8 cellular contexts compared by ENCODE assay signal in the genomic region with DNA sequence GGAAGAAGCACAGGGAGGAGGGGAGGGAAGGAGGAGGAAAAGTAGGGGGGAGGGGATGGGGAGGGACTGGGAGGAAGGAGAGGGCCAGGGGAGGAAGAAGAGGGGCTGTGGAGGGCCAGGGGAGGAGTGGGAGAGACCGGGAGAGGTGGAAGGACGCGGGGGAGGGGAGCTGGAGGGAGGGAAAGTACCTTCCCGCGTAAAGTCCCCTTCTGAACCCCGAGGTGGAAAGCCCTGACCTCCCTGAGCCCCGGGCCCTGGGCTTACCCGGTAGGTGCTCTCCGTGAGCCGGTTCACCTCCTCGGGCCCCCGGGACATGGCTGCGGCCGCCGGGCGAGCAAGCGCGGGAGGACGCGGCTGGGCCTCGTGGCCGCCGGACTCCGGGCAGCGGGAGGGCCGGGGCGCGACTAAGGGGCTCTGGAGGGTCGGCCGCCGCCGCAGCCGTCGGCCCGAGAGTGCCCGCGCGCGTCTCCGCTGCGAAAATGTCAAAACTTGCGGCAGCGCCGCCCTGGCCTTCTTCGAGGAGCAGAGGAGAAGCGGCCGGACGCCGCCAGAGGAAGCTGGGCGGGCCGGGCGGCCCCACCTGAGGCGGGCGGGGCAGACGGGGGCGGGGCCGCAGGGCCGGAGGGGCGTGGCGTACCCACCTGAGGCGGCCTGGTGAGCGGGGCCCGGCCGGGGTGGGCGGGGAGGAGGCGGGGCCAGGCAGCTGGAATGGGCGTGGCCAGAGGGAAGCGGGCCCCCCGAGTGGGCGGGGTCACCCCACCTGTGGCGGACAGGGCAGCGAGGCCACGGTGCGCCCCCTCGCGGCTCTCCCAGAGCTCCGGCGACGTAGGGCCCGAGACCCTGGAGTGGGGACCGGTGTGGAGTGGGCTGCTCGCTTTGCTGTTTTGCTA. TPM values are rescaled to one million over a fixed set of nuclear protein-coding genes. Genes with fewer than 3 reads are reported as not detected.
DNase-seq lines count a peak whose midpoint lies in the region; ATAC-seq and TF ChIP-seq lines count a peak whose summit lies in the region.

A gene with protein sequence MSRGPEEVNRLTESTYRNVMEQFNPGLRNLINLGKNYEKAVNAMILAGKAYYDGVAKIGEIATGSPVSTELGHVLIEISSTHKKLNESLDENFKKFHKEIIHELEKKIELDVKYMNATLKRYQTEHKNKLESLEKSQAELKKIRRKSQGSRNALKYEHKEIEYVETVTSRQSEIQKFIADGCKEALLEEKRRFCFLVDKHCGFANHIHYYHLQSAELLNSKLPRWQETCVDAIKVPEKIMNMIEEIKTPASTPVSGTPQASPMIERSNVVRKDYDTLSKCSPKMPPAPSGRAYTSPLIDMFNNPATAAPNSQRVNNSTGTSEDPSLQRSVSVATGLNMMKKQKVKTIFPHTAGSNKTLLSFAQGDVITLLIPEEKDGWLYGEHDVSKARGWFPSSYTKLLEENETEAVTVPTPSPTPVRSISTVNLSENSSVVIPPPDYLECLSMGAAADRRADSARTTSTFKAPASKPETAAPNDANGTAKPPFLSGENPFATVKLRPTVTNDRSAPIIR (minus strand): TSS at position 553 of the 890 bp plus-strand sequence. CDS start 238 bp downstream, at position 315.

- CTCF ChIA-PET in SK-N-SH (lab: Yijun Ruan, JAX), result interaction anchor here (0.5 to 9.0 kb wide), 58 partner anchors 9 to 467 kb away, joined by 3 to 124 read pairs (median 4); partner anchors contain the start of gene BRI3

- H4K20me1 ChIP-seq in SK-N-SH (ENCODE audit: insufficient read depth), result no peaks in the 10 kb centered on the region

- H3K9me3 Mint-ChIP-seq in activated naive CD4-positive, alpha-beta T cell treated with anti-CD3 and anti-CD28 coated beads, Interleukin-2, amount 50 U/mL, for 72 hours, result no peaks in the 10 kb centered on the region

- H3K27me3 ChIP-seq in HAP-1 (ENCODE audit: low read depth) (no peaks in the 10 kb centered on the region), MG63 (no peaks in the 10 kb centered on the region), SK-N-SH (ENCODE audit: insufficient read depth) (no peaks in the 10 kb centered on the region), heart right ventricle (peaks cover 0 to 46% (median 23%) of the 10 kb centered on the region in 7 donors)

- H3K27ac ChIP-seq in SK-N-SH (ENCODE audit: low read depth in 2 of 2, low read length in 1 of 2) (no peak within 1 kb of the TSS), heart right ventricle (peak within 1 kb of the TSS; percentile 66 to 88 (median 74))

- intact Hi-C loops in heart right ventricle (cut with DNase I), result loop anchor here in 9 of 10 donors (1.0 to 10.0 kb wide), 9 partner anchors 31 to 154 kb away; partner anchors contain the start of gene BRI3 (in 1 of the 9)

- no peaks in the 10 kb centered on the region for H3K9me2 ChIP-seq in SK-N-SH

- peaks cover 15% of the 10 kb centered on the region for H3F3A ChIP-seq in SK-N-SH (replicated peaks; ENCODE audit: insufficient read depth)

- H3K9ac ChIP-seq in SK-N-SH, result peak within 1 kb of the TSS; percentile 66

- in situ Hi-C loops in HAP-1 (cut with MboI; ENCODE audit: low sequenced_read_pairs), result no loop called here

- no peak within 1 kb of the TSS for H3K27ac Mint-ChIP-seq in activated naive CD4-positive, alpha-beta T cell treated with anti-CD3 and anti-CD28 coated beads, Interleukin-2, amount 50 U/mL, for 72 hours

- WGBS in SK-N-SH (ENCODE audit: low lambda C conversion rate), result 1% methylated on average over 46 of the region's 82 CpGs
- WGBS in heart right ventricle, 2 donors, result 0 to 1% methylated on average over 45 to 78 of the region's 82 CpGs

- H3K36me3 Mint-ChIP-seq in activated naive CD4-positive, alpha-beta T cell treated with anti-CD3 and anti-CD28 coated beads, Interleukin-2, amount 50 U/mL, for 72 hours, result no peaks in the 10 kb centered on the region

- no peaks in the 10 kb centered on the region for H3K9me3 ChIP-seq in HAP-1
- no peaks in the 10 kb centered on the region for H3K9me3 ChIP-seq in MG63
- H3K9me3 ChIP-seq in SK-N-SH, result no peaks in the 10 kb centered on the region
- H3K9me3 ChIP-seq in heart right ventricle, result no peaks in the 10 kb centered on the region

- peak within 1 kb of the TSS; percentile 87 for H3K4me2 ChIP-seq in SK-N-SH

- TF ChIP-seq CTCF in SK-N-SH (IDR thresholded peaks at IDR 0.05) (peak; percentile 82), heart right ventricle (IDR thresholded peaks at IDR 0.05) (peak; percentile 61 to 82 (median 71)), retinal pigment epithelial cell (conservative IDR thresholded peaks at IDR 0.05; ENCODE audit: low read depth, low read length) (peak; percentile 70)

- H2AFZ ChIP-seq in SK-N-SH (ENCODE audit: low read depth), result peak within 1 kb of the TSS; percentile 89; the same call in 1 of the 2 replicates

- peak; percentile 93 to 94 for ATAC-seq in activated naive CD4-positive, alpha-beta T cell treated with anti-CD3 and anti-CD28 coated beads, Interleukin-2, amount 50 U/mL, for 72 hours
- peak; percentile 91 to 98 (median 96) for ATAC-seq in heart right ventricle

- DNase-seq in ELR (ENCODE audit: low read depth) (peak; percentile 72), HAP-1 (ENCODE audit: low spot score in 2 of 2) (peak; percentile 86 to 97), MG63 (peak; percentile 76), SK-N-SH (peak; percentile 100), heart right ventricle (peak; percentile 82), retinal pigment epithelial cell (ENCODE audit: low read depth) (no peak), medulla oblongata (ENCODE audit: extremely low spot score) (no peak)
- peak; percentile 87 to 92 for DNase-seq in activated naive CD4-positive, alpha-beta T cell treated with anti-CD3 and anti-CD28 coated beads, Interleukin-2, amount 50 U/mL, for 72 hours (ENCODE audit: low spot score in 2 of 2)

- H3K79me2 ChIP-seq in SK-N-SH (ENCODE audit: insufficient read depth), result no peaks in the 10 kb centered on the region

- TF ChIP-seq EP300 in SK-N-SH (IDR thresholded peaks at IDR 0.05; ENCODE audit: borderline replicate concordance in 1 of 2, low read depth in 1 of 2, low read length in 1 of 2), result no peak

- peaks cover 5% of the 10 kb centered on the region for H3K4me1 ChIP-seq in HAP-1
- peaks cover 4 to 8% of the 10 kb centered on the region in 2 experiments; a peak in 2 of 4 replicates for H3K4me1 ChIP-seq in SK-N-SH (ENCODE audit: control insufficient read depth in 1 of 2, insufficient read depth in 2 of 2, low read depth in 1 of 2, low read length in 1 of 2)
- peaks cover 0 to 13% (median 7%) of the 10 kb centered on the region in 9 donors for H3K4me1 ChIP-seq in heart right ventricle

- peak; percentile 74 for TF ChIP-seq RAD21 in SK-N-SH (IDR thresholded peaks at IDR 0.05; ENCODE audit: low read length)

- H3K36me3 ChIP-seq in HAP-1 (replicated peaks), result no peaks in the 10 kb centered on the region
- H3K36me3 ChIP-seq in MG63, result no peaks in the 10 kb centered on the region
- no peaks in the 10 kb centered on the region for H3K36me3 ChIP-seq in SK-N-SH (replicated peaks in 1 of 2; ENCODE audit: control insufficient read depth in 1 of 2, insufficient read depth in 2 of 2, low read length in 1 of 2)
- H3K36me3 ChIP-seq in heart right ventricle, result no peaks in the 10 kb centered on the region

- POLR2A ChIA-PET in SK-N-SH (lab: Yijun Ruan, JAX), result interaction anchor here (0.5 to 1.6 kb wide), 2 partner anchors 9 to 466 kb away, joined by 4 to 5 read pairs; no protein-coding TSS in a partner anchor

- H3K4me3 ChIP-seq in HAP-1 (peak within 1 kb of the TSS; percentile 55), MG63 (peak within 1 kb of the TSS; percentile 51), SK-N-SH (ENCODE audit: low read depth in 2 of 2, low read length in 1 of 2) (peak within 1 kb of the TSS; percentile 58 to 63), heart right ventricle (peak within 1 kb of the TSS; percentile 33 to 85 (median 63)), retinal pigment epithelial cell (ENCODE audit: low read length) (peak within 1 kb of the TSS; percentile 62)

TF ChIP-seq in SK-N-SH, 30 proteins besides CTCF, POLR2A, EP300 and RAD21:
- TF ChIP-seq SMC3 (IDR thresholded peaks at IDR 0.05; ENCODE audit: low read depth, low read length) (peak; percentile 91), FOSL2 (IDR thresholded peaks at IDR 0.05; ENCODE audit: borderline replicate concordance, low read depth) (no peak)

RNA-seq across cellular contexts. Expression of the gene that starts here (rescaled TPM):
- 9.6 and 11.0 TPM in 2 replicates for total RNA-seq in MG63 (2014; rRNA removed; shearing (Covaris generic); ENCODE audit: low replicate concordance)
- polyA plus RNA-seq in SK-N-SH (2012; rRNA removed) (8.7 and 8.8 TPM in 2 replicates), heart right ventricle (1 to 10 TPM; 2.2 to 5.8 TPM)
- polyA plus RNA-seq in SK-N-SH (2012; cell fraction: cytosol; rRNA removed), result 7.6 and 7.8 TPM in 2 replicates
- polyA plus RNA-seq in SK-N-SH (2012; cell fraction: nucleus; rRNA removed), result 13.6 and 15.9 TPM in 2 replicates
- 1 to 10 TPM; 4.2 to 5.1 TPM for total RNA-seq in activated naive CD4-positive, alpha-beta T cell treated with anti-CD3 and anti-CD28 coated beads, Interleukin-2, amount 50 U/mL, for 72 hours
- total RNA-seq in heart right ventricle, result 1 to 10 TPM in 6 of 10 donors, under 1 TPM in 4; 0.53 to 5.2 (median 1.4) TPM

Comparison
In these comparisons a context has a peak if more than half of its experiments do, and no peak if none do; other contexts are left out.
1. DNase-seq: peak in ELR (single experiment), HAP-1 (2 of 2), MG63 (single experiment), SK-N-SH (single experiment), activated naive CD4-positive, alpha-beta T cell treated with anti-CD3 and anti-CD28 coated beads, Interleukin-2, amount 50 U/mL, for 72 hours (2 of 2) and heart right ventricle (2 of 2); none in retinal pigment epithelial cell (single experiment) and medulla oblongata (single experiment).
2. H3K27ac ChIP-seq: peak in heart right ventricle (10 of 10); none in SK-N-SH (0 of 2).
3. Peak in every context shown above with its lines, with median percentiles within 50 percentile points of each other: H3K4me3 ChIP-seq and CTCF ChIP-seq.